In genomic region chr12:109841356-109841755, GRCh38 we compare ENCODE assay signal across 27 cellular contexts. TPM values are rescaled to one million over a fixed set of nuclear protein-coding genes. Genes with fewer than 3 reads are reported as not detected.
"Had no signal": no experiment of that assay in that cellular context is flagged by ENCODE, and none has a peak within 500 bp of the region (broad histone marks: within the 10 kb centered on the region; RNA-seq: fewer than 3 reads in every experiment).

No MANE protein-coding gene starts in this region.

- H3K27me3 ChIP-seq: breast epithelium, hepatocyte, thyroid gland had no signal

- H3K9me3 Mint-ChIP-seq: activated naive CD8-positive, alpha-beta T cell treated with anti-CD3 and anti-CD28 coated beads, Interleukin-2, amount 10 ng/mL, durations not matched to agents 7 days and 5 days; activated T-cell treated with anti-CD3 and anti-CD28 coated beads, Interleukin-2, amount 50 U/mL, for 4 hours; activated T-helper 2 cell treated with anti-CD3 and anti-CD28 coated beads, Interferon-gamma antibody, Interleukin-2, Interleukin-4, amounts not matched to agents 10 μg/mL and 5 μg/mL and 100 μg/mL, durations not matched to agents 14 hours and 24 hours and 36 hours; central memory CD8-positive, alpha-beta T cell; immature natural killer cell; naive thymus-derived CD4-positive, alpha-beta T cell; neural crest cell had no signal

- H3K27me3 Mint-ChIP-seq: central memory CD8-positive, alpha-beta T cell had no signal

- H3K4me2 ChIP-seq: hepatocyte had no signal

- H3K36me3 Mint-ChIP-seq: activated naive CD8-positive, alpha-beta T cell treated with anti-CD3 and anti-CD28 coated beads, Interleukin-2, amount 10 ng/mL, durations not matched to agents 7 days and 5 days; immature natural killer cell; naive thymus-derived CD4-positive, alpha-beta T cell had no signal

- H3K4me1 ChIP-seq: breast epithelium had no signal

- H3K79me2 ChIP-seq: hepatocyte had no signal

- H3K36me3 ChIP-seq: breast epithelium, esophagus muscularis mucosa, lower lobe of right lung, thyroid gland, WERI-Rb-1 had no signal

- H3K4me3 ChIP-seq: breast epithelium, esophagus muscularis mucosa, hepatocyte, lower lobe of right lung, psoas muscle, thyroid gland had no signal

- H3K4me1 Mint-ChIP-seq: central memory CD8-positive, alpha-beta T cell had no signal

- DNase-seq: activated CD4-positive, alpha-beta T cell treated with anti-CD3 and anti-CD28 coated beads for 1 hour; activated CD8-positive, alpha-beta memory T cell treated with anti-CD3 and anti-CD28 coated beads, Interleukin-2, amount 50 U/mL, for 48 hours; activated naive CD4-positive, alpha-beta T cell treated with Interleukin-2 at 50 U/mL for 16 hours; activated naive CD8-positive, alpha-beta T cell treated with anti-CD3 and anti-CD28 coated beads, Interleukin-2, amount 10 ng/mL, durations not matched to agents 7 days and 5 days; activated T-cell treated with anti-CD3 and anti-CD28 coated beads, Interleukin-2, amount 50 U/mL, for 4 hours; amniotic stem cell; effector memory CD4-positive, alpha-beta T cell; glutamatergic neuron; immature natural killer cell; naive thymus-derived CD4-positive, alpha-beta T cell; psoas muscle; right cardiac atrium; stimulated activated CD4-positive, alpha-beta T cell treated with anti-CD3 and anti-CD28 coated beads, Interleukin-12 subunit alpha, Interleukin-12 subunit beta, amount 100 ng/mL, for 4 hours; stimulated activated CD4-positive, alpha-beta T cell treated with anti-CD3 and anti-CD28 coated beads, Interleukin-4, amount 100 ng/mL, for 4 hours; stimulated activated naive CD8-positive, alpha-beta T cell treated with anti-CD3 and anti-CD28 coated beads, Interleukin-15, Interleukin-2, amounts not matched to agents 100 U/mL and 50 U/mL, for 24 hours; WERI-Rb-1 had no signal

- H3K27ac Mint-ChIP-seq: activated naive CD8-positive, alpha-beta T cell treated with anti-CD3 and anti-CD28 coated beads, Interleukin-2, amount 10 ng/mL, durations not matched to agents 7 days and 5 days; activated T-helper 2 cell treated with anti-CD3 and anti-CD28 coated beads, Interferon-gamma antibody, Interleukin-2, Interleukin-4, amounts not matched to agents 10 μg/mL and 5 μg/mL and 100 μg/mL, durations not matched to agents 14 hours and 24 hours and 36 hours; immature natural killer cell; naive thymus-derived CD4-positive, alpha-beta T cell had no signal

- H3K27ac ChIP-seq: esophagus muscularis mucosa, hepatocyte, lower lobe of right lung, psoas muscle, thyroid gland, WERI-Rb-1 had no signal

- H3K9me3 ChIP-seq: breast epithelium, esophagus muscularis mucosa, lower lobe of right lung, psoas muscle, thyroid gland had no signal

- H3K4me3 Mint-ChIP-seq: activated naive CD8-positive, alpha-beta T cell treated with anti-CD3 and anti-CD28 coated beads, Interleukin-2, amount 10 ng/mL, durations not matched to agents 7 days and 5 days; activated T-cell treated with anti-CD3 and anti-CD28 coated beads, Interleukin-2, amount 50 U/mL, for 4 hours; central memory CD8-positive, alpha-beta T cell; immature natural killer cell; naive thymus-derived CD4-positive, alpha-beta T cell; neural crest cell had no signal

- ATAC-seq: activated T-cell treated with anti-CD3 and anti-CD28 coated beads, Interleukin-2, amount 50 U/mL, for 4 hours; left lobe of liver; naive thymus-derived CD4-positive, alpha-beta T cell; right cardiac atrium; stimulated activated naive CD8-positive, alpha-beta T cell treated with anti-CD3 and anti-CD28 coated beads, Interleukin-15, Interleukin-2, amounts not matched to agents 100 U/mL and 50 U/mL, for 24 hours had no signal

- H2AFZ ChIP-seq: hepatocyte had no signal

RNA-seq across cellular contexts. Expression of gene TRPV4, which starts 8.2 kb away (rescaled TPM):
- total RNA-seq: activated CD8-positive, alpha-beta memory T cell treated with anti-CD3 and anti-CD28 coated beads for 36 hours; activated naive CD8-positive, alpha-beta T cell treated with anti-CD3 and anti-CD28 coated beads, Interleukin-2, amount 10 ng/mL, durations not matched to agents 7 days and 5 days; activated T-cell treated with anti-CD3 and anti-CD28 coated beads, Interleukin-2, amount 50 U/mL, for 4 hours; activated T-helper 2 cell treated with anti-CD3 and anti-CD28 coated beads, Interferon-gamma antibody, Interleukin-2, Interleukin-4, amounts not matched to agents 10 μg/mL and 5 μg/mL and 100 μg/mL, durations not matched to agents 14 hours and 24 hours and 36 hours; frontal cortex had no signal
- polyA plus RNA-seq: immature natural killer cell; naive thymus-derived CD4-positive, alpha-beta T cell had no signal
